Comparison of ENCODE assay signal across 23 cellular contexts in the genomic region with DNA sequence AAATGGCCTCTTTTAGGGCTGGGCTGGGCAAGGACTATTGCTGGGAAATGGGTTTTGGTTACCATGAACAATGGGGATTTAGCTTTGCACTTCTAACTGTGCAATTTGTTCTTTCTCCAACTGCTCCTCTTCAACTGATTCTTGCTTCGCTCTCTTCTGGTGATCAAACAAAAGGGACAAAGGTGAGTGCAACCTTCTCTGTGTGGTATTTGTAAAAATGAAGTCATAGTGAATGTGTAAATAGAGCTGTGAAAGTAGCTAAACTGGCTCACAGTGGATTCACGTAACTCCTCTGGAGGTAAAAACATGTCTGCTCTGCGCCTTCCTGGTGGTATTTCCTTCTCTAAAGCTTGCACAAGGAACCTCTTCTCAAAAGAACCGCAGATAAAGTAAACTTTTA. TPM values are rescaled to one million over a fixed set of nuclear protein-coding genes. Genes with fewer than 3 reads are reported as not detected.
DNase-seq lines count a peak whose midpoint lies in the region; ATAC-seq and TF ChIP-seq lines count a peak whose summit lies in the region.
"Had no signal": no experiment of that assay in that cellular context is flagged by ENCODE, and none has a peak within 500 bp of the region (broad histone marks: within the 10 kb centered on the region; RNA-seq: fewer than 3 reads in every experiment).

No MANE protein-coding gene starts in this region.

- H3K9me2 ChIP-seq in hepatocyte (replicated peaks; ENCODE audit: insufficient read depth) = no peaks in the 10 kb centered on the region

- 60% methylated on average over 4 of the region's 4 CpGs for WGBS in hepatocyte (ENCODE audit: low lambda C conversion rate, missing lambda C conversion rate)

- H4K20me1 ChIP-seq in hepatocyte (ENCODE audit: insufficient read depth, poor library complexity, severe bottlenecking) = no peaks in the 10 kb centered on the region

- H3K4me1 Mint-ChIP-seq in progenitor cell of endocrine pancreas (ENCODE audit: low read depth) = peaks cover 46% of the 10 kb centered on the region

- H3K27me3 Mint-ChIP-seq in progenitor cell of endocrine pancreas = no peaks in the 10 kb centered on the region

- peaks cover 24% of the 10 kb centered on the region for H3K4me1 ChIP-seq in hepatocyte (ENCODE audit: insufficient read depth)
- H3K4me1 ChIP-seq: gastrocnemius medialis, suprapubic skin had no signal

- H3K36me3 ChIP-seq in hepatocyte (replicated peaks; ENCODE audit: insufficient read depth, low read depth) = no peaks in the 10 kb centered on the region
- H3K36me3 ChIP-seq: gastrocnemius medialis, neutrophil, suprapubic skin, WERI-Rb-1 had no signal

- no peak overlapping the region for H3K4me3 Mint-ChIP-seq in progenitor cell of endocrine pancreas (ENCODE audit: low read depth)

- peak overlapping the region; percentile 94 for H3K27ac Mint-ChIP-seq in progenitor cell of endocrine pancreas

- H3K79me2 ChIP-seq in hepatocyte = no peaks in the 10 kb centered on the region

- TF ChIP-seq CTCF in hepatocyte (IDR thresholded peaks at IDR 0.05; ENCODE audit: poor library complexity) (no peak), progenitor cell of endocrine pancreas (IDR thresholded peaks at IDR 0.05; ENCODE audit: unreplicated experiment) (no peak)

- peaks cover 4% of the 10 kb centered on the region for H3K36me3 Mint-ChIP-seq in progenitor cell of endocrine pancreas (ENCODE audit: insufficient read depth)

- no peak for ATAC-seq in GM21717 (IDR thresholded peaks at IDR 0.05; ENCODE audit: unreplicated experiment)
- ATAC-seq: gastrocnemius medialis, Right ventricle myocardium inferior had no signal

- H3K4me2 ChIP-seq in hepatocyte = peak overlapping the region; percentile 53

- no peaks in the 10 kb centered on the region for H3K9me3 ChIP-seq in hepatocyte (ENCODE audit: low read depth)
- H3K9me3 ChIP-seq: gastrocnemius medialis, neutrophil, suprapubic skin had no signal

- H3K9me3 Mint-ChIP-seq in progenitor cell of endocrine pancreas (ENCODE audit: low read depth) = peaks cover 7% of the 10 kb centered on the region

- no peaks in the 10 kb centered on the region for H3K27me3 ChIP-seq in hepatocyte
- H3K27me3 ChIP-seq: gastrocnemius medialis, neutrophil, suprapubic skin had no signal

- DNase-seq in DMS53 (lab: John Stamatoyannopoulos, UW) (peak; percentile 96), NCI-H345 treated with DMSO at 0.1 percent for 48 hours (lab: John Stamatoyannopoulos, UW; ENCODE audit: unreplicated experiment) (peak; percentile 70), hepatocyte (ENCODE audit: low spot score) (peak; percentile 46), progenitor cell of endocrine pancreas (ENCODE audit: low spot score, unreplicated experiment) (no peak), substantia nigra (lab: John Stamatoyannopoulos, UW) (no peak), NCI-H446 treated with DMSO at 0.1 percent for 48 hours (lab: John Stamatoyannopoulos, UW) (no peak), iPS-NIHi7 (ENCODE audit: extremely low spot score) (no peak)
- DNase-seq: activated CD4-positive, alpha-beta T cell treated with anti-CD3 and anti-CD28 coated beads, Interleukin-2, amount 50 U/mL, for 48 hours; activated gamma-delta T cell treated with Interleukin-2 at 50 U/mL for 16 hours; caudate nucleus; gastrocnemius medialis; Kasumi-1; NCI-H2227 treated with DMSO at 0.1 percent for 48 hours; retina; WERI-Rb-1 had no signal

- H2AFZ ChIP-seq in hepatocyte = peak overlapping the region; percentile 57

- H3K27ac ChIP-seq in hepatocyte = peak overlapping the region; percentile 92
- H3K27ac ChIP-seq in substantia nigra (ENCODE audit: low read depth, low read length, poor library complexity, severe bottlenecking) = no peak overlapping the region
- H3K27ac ChIP-seq: gastrocnemius medialis, neutrophil, suprapubic skin, WERI-Rb-1 had no signal

- no peak overlapping the region for H3K4me3 ChIP-seq in hepatocyte
- H3K4me3 ChIP-seq: gastrocnemius medialis, suprapubic skin had no signal

RNA-seq across cellular contexts. Expression of gene SPINK14, which starts 20.9 kb away (rescaled TPM):
- total RNA-seq in hepatocyte (not detected in 2 replicates), progenitor cell of endocrine pancreas (not detected in 2 replicates)
- not detected in 2 replicates for polyA plus RNA-seq in hepatocyte
- total RNA-seq: gastrocnemius medialis; HT1080; mononuclear cell; Right ventricle myocardium inferior; suprapubic skin; T-helper 1 cell treated with Interleukin-12 subunit alpha and Interleukin-12 subunit beta and Interleukin-4 antibody, amounts not matched to agents 30 ng/mL and 1 ng/mL, for 36 hours had no signal
- polyA plus RNA-seq: esophagus had no signal

RNA-seq across cellular contexts. Expression of gene SPINK6, which starts 55.4 kb away (rescaled TPM):
- not detected in 2 replicates for total RNA-seq in hepatocyte
- polyA plus RNA-seq in hepatocyte = not detected in 2 replicates
- total RNA-seq in progenitor cell of endocrine pancreas = not detected in 2 replicates
- total RNA-seq: gastrocnemius medialis; mononuclear cell; Right ventricle myocardium inferior; T-helper 1 cell treated with Interleukin-12 subunit alpha and Interleukin-12 subunit beta and Interleukin-4 antibody, amounts not matched to agents 30 ng/mL and 1 ng/mL, for 36 hours had no signal

Comparison
In these comparisons a context has a peak if more than half of its experiments do, and no peak if none do; other contexts are left out.
1. DNase-seq: peak in DMS53 (single experiment), NCI-H345 treated with DMSO at 0.1 percent for 48 hours (single experiment) and hepatocyte (single experiment); none in progenitor cell of endocrine pancreas (single experiment), substantia nigra (0 of 49), NCI-H446 treated with DMSO at 0.1 percent for 48 hours (single experiment) and iPS-NIHi7 (single experiment).